Comparison of ENCODE assay signal across 10 cellular contexts in genomic region chr10:122504551-122504950, GRCh38. TPM values are rescaled to one million over a fixed set of nuclear protein-coding genes. Genes with fewer than 3 reads are reported as not detected.
DNase-seq lines count a peak whose midpoint lies in the region; ATAC-seq and TF ChIP-seq lines count a peak whose summit lies in the region.
"Had no signal": no experiment of that assay in that cellular context is flagged by ENCODE, and none has a peak within 500 bp of the region (broad histone marks: within the 10 kb centered on the region; RNA-seq: fewer than 3 reads in every experiment).

No MANE protein-coding gene starts in this region.

- H3K4me3 Mint-ChIP-seq in brain = no peak overlapping the region
- no peak overlapping the region for H3K4me3 Mint-ChIP-seq in CD8-positive, alpha-beta T cell
- H3K4me3 Mint-ChIP-seq: naive B cell had no signal

- TF ChIP-seq CTCF in brain (conservative IDR thresholded peaks at IDR 0.05) (no peak), upper lobe of right lung (IDR thresholded peaks at IDR 0.05) (no peak)
- no peak for TF ChIP-seq CTCF in CD8-positive, alpha-beta T cell (IDR thresholded peaks at IDR 0.05)

- DNase-seq in NCI-H1105 treated with DMSO at 0.1 percent for 48 hours (lab: John Stamatoyannopoulos, UW) = peak; percentile 6
- DNase-seq in NCI-H1105 (lab: John Stamatoyannopoulos, UW) = no peak
- DNase-seq in left colon = peak; percentile 77 to 81
- DNase-seq in upper lobe of right lung = peak; percentile 90
- DNase-seq in T-helper 9 cell = no peak
- no peak for DNase-seq in CD8-positive, alpha-beta T cell
- DNase-seq in NCI-H524 (lab: John Stamatoyannopoulos, UW) = no peak
- DNase-seq: naive B cell had no signal

- no peaks in the 10 kb centered on the region for H3K9me3 ChIP-seq in upper lobe of right lung
- no peaks in the 10 kb centered on the region for H3K9me3 ChIP-seq in CD8-positive, alpha-beta T cell (ENCODE audit: low read length)

- H3K9me3 Mint-ChIP-seq in brain = peaks cover 0 to 1% (median 0%) of the 10 kb centered on the region in 5 experiments
- H3K9me3 Mint-ChIP-seq in CD8-positive, alpha-beta T cell = no peaks in the 10 kb centered on the region

- H3K27ac ChIP-seq in upper lobe of right lung = no peak overlapping the region
- H3K27ac ChIP-seq in CD8-positive, alpha-beta T cell (ENCODE audit: low read depth, low read length) = no peak overlapping the region
- H3K27ac ChIP-seq: 22Rv1 had no signal

- ATAC-seq in left colon (peak; percentile 96), upper lobe of right lung (peak; percentile 92)
- ATAC-seq in CD8-positive, alpha-beta T cell = no peak

- H3K27ac Mint-ChIP-seq in brain = peak overlapping the region in 4 of 5 experiments; percentile 72 to 95 (median 84)
- H3K27ac Mint-ChIP-seq in CD8-positive, alpha-beta T cell = no peak overlapping the region
- H3K27ac Mint-ChIP-seq: naive B cell had no signal

- H3K27me3 Mint-ChIP-seq in brain = peaks cover 3% of the 10 kb centered on the region
- no peaks in the 10 kb centered on the region for H3K27me3 Mint-ChIP-seq in CD8-positive, alpha-beta T cell (ENCODE audit: low read depth)

- no peak overlapping the region for H3K4me3 ChIP-seq in upper lobe of right lung
- H3K4me3 ChIP-seq in CD8-positive, alpha-beta T cell (ENCODE audit: low read depth, low read length) = no peak overlapping the region

- CTCF ChIA-PET in CD8-positive, alpha-beta T cell (lab: Charles Lee) = interaction anchor here (1.0 to 1.7 kb wide), 4 partner anchors 13 to 63 kb away, joined by 3 to 7 read pairs (median 3); no protein-coding TSS in a partner anchor

- intact Hi-C loops in left colon (cut with DNase I, micrococcal nuclease) = no loop called here
- intact Hi-C loops in upper lobe of right lung (cut with DNase I) = no loop called here
- intact Hi-C loops in CD8-positive, alpha-beta T cell (cut with DNase I, micrococcal nuclease) = no loop called here

- POLR2A ChIA-PET in CD8-positive, alpha-beta T cell (lab: Charles Lee) = interaction anchor here (0.8 to 0.9 kb wide), 2 partner anchors 13 to 16 kb away, joined by 3 to 4 read pairs; no protein-coding TSS in a partner anchor

- H3K27me3 ChIP-seq in upper lobe of right lung = no peaks in the 10 kb centered on the region
- H3K27me3 ChIP-seq in CD8-positive, alpha-beta T cell (ENCODE audit: insufficient read depth, low read length) = no peaks in the 10 kb centered on the region

- H3K36me3 ChIP-seq in upper lobe of right lung = peaks cover 12% of the 10 kb centered on the region
- H3K36me3 ChIP-seq in CD8-positive, alpha-beta T cell (ENCODE audit: insufficient read depth, low read length) = no peaks in the 10 kb centered on the region

- H3K4me1 Mint-ChIP-seq in brain = peaks cover 23% of the 10 kb centered on the region
- no peaks in the 10 kb centered on the region for H3K4me1 Mint-ChIP-seq in CD8-positive, alpha-beta T cell (ENCODE audit: low read depth)
- H3K4me1 Mint-ChIP-seq: naive B cell had no signal

- peaks cover 8% of the 10 kb centered on the region for H3K36me3 Mint-ChIP-seq in brain
- no peaks in the 10 kb centered on the region for H3K36me3 Mint-ChIP-seq in CD8-positive, alpha-beta T cell
- H3K36me3 Mint-ChIP-seq: naive B cell had no signal

- peaks cover 3% of the 10 kb centered on the region for H3K4me1 ChIP-seq in upper lobe of right lung
- H3K4me1 ChIP-seq in CD8-positive, alpha-beta T cell (ENCODE audit: insufficient read depth, low read length) = no peaks in the 10 kb centered on the region

RNA-seq across cellular contexts. Expression of gene HTRA1, which starts 43.2 kb away (rescaled TPM):
- polyA plus RNA-seq in brain (ENCODE audit: insufficient read depth, low read depth, low replicate concordance) = 280 TPM
- 10 to 100 TPM; 14.6 to 37.0 TPM for total RNA-seq in left colon
- 83.8 TPM for total RNA-seq in upper lobe of right lung
- not detected for total RNA-seq in CD8-positive, alpha-beta T cell

RNA-seq across cellular contexts. Expression of gene ARMS2, which starts 50.1 kb away (rescaled TPM):
- not detected for polyA plus RNA-seq in brain (ENCODE audit: insufficient read depth, low read depth, low replicate concordance)
- total RNA-seq in left colon (not detected), upper lobe of right lung (not detected)
- not detected for total RNA-seq in CD8-positive, alpha-beta T cell

RNA-seq across cellular contexts. Expression of gene DMBT1, which starts 56.0 kb away (rescaled TPM):
- polyA plus RNA-seq in brain (ENCODE audit: insufficient read depth, low read depth, low replicate concordance) = 0.63 TPM
- total RNA-seq in left colon (100 to 1,000 TPM in 1 of 2 donors, 10 to 100 TPM in 1; 59.0 to 424 TPM), upper lobe of right lung (78.6 TPM)
- total RNA-seq in CD8-positive, alpha-beta T cell = not detected

Comparison
In these comparisons a context has a peak if more than half of its experiments do, and no peak if none do; other contexts are left out.
1. DNase-seq: peak in NCI-H1105 treated with DMSO at 0.1 percent for 48 hours (single experiment), left colon (2 of 2) and upper lobe of right lung (single experiment); none in NCI-H1105 (single experiment), T-helper 9 cell (single experiment), CD8-positive, alpha-beta T cell (0 of 7) and NCI-H524 (0 of 2).
2. RNA of gene HTRA1, which starts 43.2 kb away (total RNA-seq): 83.8 TPM in upper lobe of right lung (single experiment) and 14.6 to 37.0 TPM in left colon; not detected in CD8-positive, alpha-beta T cell; every median in the first group is over 10 times any median in the second.
3. RNA of gene DMBT1, which starts 56.0 kb away (total RNA-seq): 59.0 to 424 TPM in left colon and 78.6 TPM in upper lobe of right lung (single experiment); not detected in CD8-positive, alpha-beta T cell; every median in the first group is over 10 times any median in the second.